In the genomic region with DNA sequence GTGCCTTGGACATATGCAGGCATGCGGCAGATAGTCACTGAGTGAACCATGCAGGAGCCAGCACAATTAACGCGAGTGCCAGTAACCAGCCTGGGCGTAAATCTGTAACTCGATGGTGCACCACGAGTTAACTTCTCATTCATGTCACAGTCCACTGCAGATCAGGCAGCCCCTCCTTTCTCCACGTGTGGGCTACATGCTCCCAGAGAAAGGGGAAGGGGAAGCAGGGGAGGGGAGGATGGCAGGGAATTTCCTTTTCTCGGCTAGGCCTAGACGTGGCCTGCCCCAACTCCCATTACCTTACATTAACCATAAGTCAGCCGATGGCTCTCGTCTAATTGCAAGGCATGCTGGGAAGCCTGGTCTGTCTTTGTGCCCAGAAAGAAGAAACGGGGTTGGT, we compare ENCODE assay signal across 21 cellular contexts.
"Had no signal": no experiment of that assay in that cellular context is flagged by ENCODE, and none has a peak within 500 bp of the region (broad histone marks: within the 10 kb centered on the region; RNA-seq: fewer than 3 reads in every experiment).

No MANE protein-coding gene starts in this region.

- H3K27ac Mint-ChIP-seq: stimulated activated memory B cell treated with anti-CD40 and anti-IgM and Interleukin-4, amounts not matched to agents 10 μg/mL and 1 μg/mL and 100 μg/mL, for 72 hours; stimulated activated naive CD8-positive, alpha-beta T cell treated with anti-CD3 and anti-CD28 coated beads, Interleukin-15, Interleukin-2, amounts not matched to agents 100 ng/mL and 50 ng/mL, for 24 hours had no signal

- H3K36me3 ChIP-seq: gastrocnemius medialis, heart right ventricle, left ventricle myocardium inferior, neural progenitor cell, right lobe of liver, tibial artery, upper lobe of right lung, vagina had no signal

- H3K9ac ChIP-seq: neural progenitor cell, parathyroid adenoma had no signal

- H3K9me3 ChIP-seq: gastrocnemius medialis, heart right ventricle, left ventricle myocardium inferior, mucosa of descending colon, psoas muscle, right lobe of liver, tibial artery, upper lobe of right lung, vagina had no signal

- H3K27ac ChIP-seq: gastrocnemius medialis, heart right ventricle, left ventricle myocardium inferior, neural progenitor cell, parathyroid adenoma, psoas muscle, right lobe of liver, tibial artery, upper lobe of right lung, vagina had no signal

- H3K4me2 ChIP-seq: neural progenitor cell had no signal

- DNase-seq: cortex of kidney; effector memory CD4-positive, alpha-beta T cell; gastrocnemius medialis; heart right ventricle; left ventricle myocardium inferior; mucosa of descending colon; naive thymus-derived CD8-positive, alpha-beta T cell; occipital lobe; psoas muscle; retina; stimulated activated CD4-positive, alpha-beta T cell treated with anti-CD3 and anti-CD28 coated beads, Interleukin-4, amount 100 ng/mL, for 1 hour; tibial artery; upper lobe of right lung had no signal

- H3K27me3 Mint-ChIP-seq: naive thymus-derived CD8-positive, alpha-beta T cell; stimulated activated memory B cell treated with anti-CD40 and anti-IgM and Interleukin-4, amounts not matched to agents 10 μg/mL and 1 μg/mL and 100 μg/mL, for 72 hours; stimulated activated naive CD8-positive, alpha-beta T cell treated with anti-CD3 and anti-CD28 coated beads, Interleukin-15, Interleukin-2, amounts not matched to agents 100 ng/mL and 50 ng/mL, for 24 hours had no signal

- H3K9me3 Mint-ChIP-seq: naive thymus-derived CD8-positive, alpha-beta T cell; neural progenitor cell; stimulated activated memory B cell treated with anti-CD40 and anti-IgM and Interleukin-4, amounts not matched to agents 10 μg/mL and 1 μg/mL and 100 μg/mL, for 72 hours; stimulated activated naive CD8-positive, alpha-beta T cell treated with anti-CD3 and anti-CD28 coated beads, Interleukin-15, Interleukin-2, amounts not matched to agents 100 ng/mL and 50 ng/mL, for 24 hours had no signal

- H3K4me1 ChIP-seq: gastrocnemius medialis, neural progenitor cell, parathyroid adenoma, psoas muscle, right lobe of liver, upper lobe of right lung, vagina had no signal

- ATAC-seq: esophagus mucosa; gastrocnemius medialis; heart right ventricle; mucosa of descending colon; naive thymus-derived CD8-positive, alpha-beta T cell; psoas muscle; stimulated activated memory B cell treated with anti-CD40 and anti-IgM and Interleukin-4, amounts not matched to agents 10 μg/mL and 1 μg/mL and 100 μg/mL, for 72 hours; upper lobe of right lung had no signal

- H3K36me3 Mint-ChIP-seq: neural progenitor cell had no signal

- H3K4me3 Mint-ChIP-seq: naive thymus-derived CD8-positive, alpha-beta T cell; neural progenitor cell; stimulated activated memory B cell treated with anti-CD40 and anti-IgM and Interleukin-4, amounts not matched to agents 10 μg/mL and 1 μg/mL and 100 μg/mL, for 72 hours; stimulated activated naive CD8-positive, alpha-beta T cell treated with anti-CD3 and anti-CD28 coated beads, Interleukin-15, Interleukin-2, amounts not matched to agents 100 ng/mL and 50 ng/mL, for 24 hours had no signal

- H3K27me3 ChIP-seq: gastrocnemius medialis, heart right ventricle, neural progenitor cell, right lobe of liver, tibial artery, upper lobe of right lung, vagina had no signal

- H2AFZ ChIP-seq: neural progenitor cell, parathyroid adenoma had no signal

- H3K4me3 ChIP-seq: gastrocnemius medialis, heart right ventricle, left ventricle myocardium inferior, lung, mucosa of descending colon, neural progenitor cell, psoas muscle, right lobe of liver, tibial artery, upper lobe of right lung, vagina had no signal
